In the genomic region with DNA sequence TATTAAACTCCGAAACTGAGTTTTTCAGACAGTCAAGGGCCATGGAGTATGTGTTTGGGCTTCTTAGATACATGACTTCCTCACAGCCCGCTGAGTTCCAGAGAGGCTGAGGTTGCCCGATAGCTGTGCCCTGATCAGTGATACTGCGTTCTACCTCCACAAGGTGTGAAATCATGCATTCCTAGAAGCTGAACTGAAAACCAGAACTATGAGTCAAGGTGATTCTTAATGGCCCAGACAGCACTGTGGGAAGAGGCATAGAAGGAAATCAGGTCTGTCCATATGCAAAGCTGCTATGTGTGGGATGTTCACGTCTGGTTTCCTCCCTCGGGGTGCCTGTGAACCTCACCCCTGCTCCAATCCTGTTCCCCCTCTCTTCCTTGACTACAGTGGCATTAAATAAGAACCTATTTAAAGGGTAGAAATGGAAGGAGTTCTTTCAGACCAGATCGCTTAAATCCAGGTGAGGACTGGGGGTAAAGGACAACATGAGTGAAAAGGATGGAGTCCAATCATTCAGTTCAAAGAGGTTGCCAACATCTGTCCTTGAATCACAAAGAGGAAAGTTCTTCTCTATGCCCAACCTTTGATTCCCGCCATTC, we compare ENCODE assay signal across 8 cellular contexts.
DNase-seq lines count a peak whose midpoint lies in the region; ATAC-seq, FAIRE-seq and TF ChIP-seq lines count a peak whose summit lies in the region.

No MANE protein-coding gene starts in this region.

- H3K4me3 ChIP-seq in epithelial cell of esophagus (ENCODE audit: low read length) (no peak overlapping the region), kidney (ENCODE audit: low read length in 2 of 2) (no peak overlapping the region), A673 (ENCODE audit: low read depth, low read length, poor library complexity, severe bottlenecking) (no peak overlapping the region)

- CTCF ChIA-PET in A673 (lab: Charles Lee): no interaction called here

- H3K27me3 ChIP-seq in A673 (replicated peaks; ENCODE audit: insufficient read depth, low read depth, low read length, poor library complexity): no peaks in the 10 kb centered on the region

- H3K4me1 ChIP-seq in kidney (ENCODE audit: control insufficient read depth in 1 of 2, insufficient read depth in 1 of 2, low read depth in 1 of 2, low read length in 2 of 2) (peaks cover 16 to 22% of the 10 kb centered on the region in 2 donors), A673 (ENCODE audit: insufficient read depth, low read length, poor library complexity, severe bottlenecking) (peaks cover 24% of the 10 kb centered on the region)

- H3K4me3 Mint-ChIP-seq in progenitor cell of endocrine pancreas (ENCODE audit: low read depth): no peak overlapping the region

- H3K9ac ChIP-seq in kidney (ENCODE audit: low read length in 2 of 2): no peak overlapping the region

- intact Hi-C loops in kidney (cut with DNase I): no loop called here
- intact Hi-C loops in A673 (cut with micrococcal nuclease; ENCODE audit: unreplicated experiment): no loop called here

- H3K36me3 ChIP-seq in kidney (ENCODE audit: control insufficient read depth in 1 of 2, insufficient read depth in 2 of 2, low read length in 2 of 2) (no peaks in the 10 kb centered on the region), A673 (ENCODE audit: insufficient read depth, low read length, poor library complexity, severe bottlenecking) (no peaks in the 10 kb centered on the region)

- no peaks in the 10 kb centered on the region for H3K36me3 Mint-ChIP-seq in progenitor cell of endocrine pancreas (ENCODE audit: insufficient read depth)

- H3K9me3 ChIP-seq in kidney (ENCODE audit: control insufficient read depth in 1 of 2, low read length in 2 of 2) (no peaks in the 10 kb centered on the region), A673 (ENCODE audit: low read depth, low read length, poor library complexity, severe bottlenecking) (no peaks in the 10 kb centered on the region)

- no peak for TF ChIP-seq CTCF in epithelial cell of esophagus (IDR thresholded peaks at IDR 0.05; ENCODE audit: insufficient read depth, low read depth, low read length, missing control alignments)
- TF ChIP-seq CTCF in kidney (IDR thresholded peaks at IDR 0.05; ENCODE audit: borderline replicate concordance, extremely low read depth, insufficient read depth): no peak
- TF ChIP-seq CTCF in progenitor cell of endocrine pancreas (IDR thresholded peaks at IDR 0.05; ENCODE audit: unreplicated experiment): no peak
- no peak for TF ChIP-seq CTCF in A673 (conservative IDR thresholded peaks at IDR 0.05; ENCODE audit: low read depth, low read length)

- DNase-seq in GM12891 (ENCODE audit: insufficient read length, low spot score) (peak; percentile 28), NAMALWA (ENCODE audit: low spot score) (peak; percentile 11), epithelial cell of esophagus (ENCODE audit: low read depth) (peak; percentile 98), kidney (no peak), A172 (ENCODE audit: low spot score) (no peak), progenitor cell of endocrine pancreas (ENCODE audit: low spot score, unreplicated experiment) (no peak), A673 (ENCODE audit: low spot score) (no peak)

- H3K27ac Mint-ChIP-seq in progenitor cell of endocrine pancreas: no peak overlapping the region

- no peaks in the 10 kb centered on the region for H3K27me3 Mint-ChIP-seq in progenitor cell of endocrine pancreas

- H3K9me3 Mint-ChIP-seq in progenitor cell of endocrine pancreas (ENCODE audit: low read depth): no peaks in the 10 kb centered on the region

- BruUV-seq in A673 (replicated peaks; lab: Mats Ljungman, UMichigan): no TSS peak

- H3K4me1 Mint-ChIP-seq in progenitor cell of endocrine pancreas (ENCODE audit: low read depth): peaks cover 10% of the 10 kb centered on the region

- POLR2A ChIA-PET in A673 (lab: Charles Lee; ENCODE audit: low non-redundant PET): no interaction called here

- peak; percentile 86 for FAIRE-seq in GM12891 (lab: Jason Lieb, UNC)
- FAIRE-seq in kidney (lab: Jason Lieb, UNC): no peak

- H3K27ac ChIP-seq in kidney (ENCODE audit: low read depth in 2 of 2, low read length in 2 of 2): no peak overlapping the region
- H3K27ac ChIP-seq in A673 (ENCODE audit: low read depth, low read length, poor library complexity, severe bottlenecking): no peak overlapping the region

- TF ChIP-seq POLR2A in GM12891 (IDR thresholded peaks at IDR 0.05; ENCODE audit: low read depth, low read length): no peak

- peak; percentile 71 for ATAC-seq in GM21723 (IDR thresholded peaks at IDR 0.05; ENCODE audit: unreplicated experiment)

TF ChIP-seq in GM12891, 5 proteins besides CTCF, POLR2A, EP300 and RAD21:
- TF ChIP-seq SPI1 (IDR thresholded peaks at IDR 0.05; ENCODE audit: low read depth, low read length) (peak; percentile 67), POU2F2 (IDR thresholded peaks at IDR 0.05; ENCODE audit: low read depth, low read length) (peak; percentile 99), TAF1 (IDR thresholded peaks at IDR 0.05; ENCODE audit: low read depth, low read length) (no peak), POLR2AphosphoS5 (IDR thresholded peaks at IDR 0.05; ENCODE audit: low read depth, low read length) (no peak), PAX5 (IDR thresholded peaks at IDR 0.05; ENCODE audit: insufficient read depth, low read length, severe bottlenecking) (peak; percentile 49)

Comparison
In these comparisons a context has a peak if more than half of its experiments do, and no peak if none do; other contexts are left out.
1. DNase-seq: peak in GM12891 (single experiment), NAMALWA (single experiment) and epithelial cell of esophagus (single experiment); none in kidney (single experiment), A172 (single experiment), progenitor cell of endocrine pancreas (single experiment) and A673 (single experiment).